2 cellular contexts compared by ENCODE assay signal in the genomic region with DNA sequence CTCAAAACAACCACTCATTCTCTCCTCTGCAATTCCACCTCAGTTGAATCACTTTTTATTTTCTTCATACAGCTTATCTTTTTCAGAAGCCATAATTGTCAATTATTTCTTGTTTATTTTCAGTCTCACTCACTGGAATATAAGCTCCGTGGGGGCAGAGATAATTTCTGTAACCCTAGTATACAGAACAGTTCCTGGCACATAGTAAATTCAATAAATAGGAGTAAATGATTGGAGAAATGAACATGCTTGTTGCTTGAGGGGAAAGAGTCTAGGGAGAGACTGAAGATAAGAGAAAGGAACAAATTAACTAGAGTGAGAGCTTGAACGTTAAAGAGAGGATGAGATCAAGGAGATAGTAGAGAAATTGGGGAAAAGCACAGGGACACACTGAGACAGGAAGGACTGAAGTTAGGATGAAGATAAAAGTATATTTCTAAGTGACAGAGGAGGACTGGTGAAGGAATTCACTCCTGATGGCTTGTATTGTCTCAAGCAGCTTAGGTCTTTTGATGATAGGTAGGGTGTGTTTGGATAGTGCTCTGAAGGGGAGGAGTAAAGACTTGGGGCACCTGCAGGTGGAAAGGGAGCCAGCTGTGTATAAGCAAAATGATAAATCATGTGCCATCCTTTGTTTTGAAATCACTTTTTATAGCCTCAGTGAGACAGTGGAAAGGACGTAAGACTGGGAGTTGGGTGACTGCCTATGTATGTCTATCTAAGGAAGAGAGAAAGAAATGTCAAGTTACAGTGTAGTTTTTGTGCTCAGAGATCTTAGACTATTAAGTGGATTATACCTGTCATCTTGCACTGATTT.
TF ChIP-seq lines count a peak whose summit lies in the region.

No MANE protein-coding gene starts in this region.

TF ChIP-seq in IMR-90, 13 proteins besides CTCF, POLR2A, EP300 and RAD21:
- TF ChIP-seq SMC3 (IDR thresholded peaks at IDR 0.05; ENCODE audit: low read depth, low read length) (no peak), MXI1 (IDR thresholded peaks at IDR 0.05; ENCODE audit: borderline replicate concordance, low read depth, low read length) (no peak)

TF ChIP-seq in GM12878, 131 proteins besides CTCF, POLR2A, EP300 and RAD21:
- TF ChIP-seq, protein P1, sequence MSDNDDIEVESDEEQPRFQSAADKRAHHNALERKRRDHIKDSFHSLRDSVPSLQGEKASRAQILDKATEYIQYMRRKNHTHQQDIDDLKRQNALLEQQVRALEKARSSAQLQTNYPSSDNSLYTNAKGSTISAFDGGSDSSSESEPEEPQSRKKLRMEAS (IDR thresholded peaks at IDR 0.05; ENCODE audit: low read depth, low read length): no peak
- no peak for TF ChIP-seq BACH1 (IDR thresholded peaks at IDR 0.05; ENCODE audit: borderline replicate concordance)
- no peak for TF ChIP-seq CBX5 (IDR thresholded peaks at IDR 0.05; ENCODE audit: low read depth)
- no peak for TF ChIP-seq SMC3 (IDR thresholded peaks at IDR 0.05; ENCODE audit: borderline replicate concordance, low read length)
- no peak for TF ChIP-seq EGR1 (IDR thresholded peaks at IDR 0.05; ENCODE audit: borderline replicate concordance in 1 of 2, low read depth in 2 of 2, low read length in 2 of 2)
- TF ChIP-seq TAF1 (IDR thresholded peaks at IDR 0.05; ENCODE audit: borderline replicate concordance, low read depth, low read length): no peak
- TF ChIP-seq, protein P2, sequence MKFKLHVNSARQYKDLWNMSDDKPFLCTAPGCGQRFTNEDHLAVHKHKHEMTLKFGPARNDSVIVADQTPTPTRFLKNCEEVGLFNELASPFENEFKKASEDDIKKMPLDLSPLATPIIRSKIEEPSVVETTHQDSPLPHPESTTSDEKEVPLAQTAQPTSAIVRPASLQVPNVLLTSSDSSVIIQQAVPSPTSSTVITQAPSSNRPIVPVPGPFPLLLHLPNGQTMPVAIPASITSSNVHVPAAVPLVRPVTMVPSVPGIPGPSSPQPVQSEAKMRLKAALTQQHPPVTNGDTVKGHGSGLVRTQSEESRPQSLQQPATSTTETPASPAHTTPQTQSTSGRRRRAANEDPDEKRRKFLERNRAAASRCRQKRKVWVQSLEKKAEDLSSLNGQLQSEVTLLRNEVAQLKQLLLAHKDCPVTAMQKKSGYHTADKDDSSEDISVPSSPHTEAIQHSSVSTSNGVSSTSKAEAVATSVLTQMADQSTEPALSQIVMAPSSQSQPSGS (IDR thresholded peaks at IDR 0.05; ENCODE audit: low read length): no peak
- TF ChIP-seq, protein P3, sequence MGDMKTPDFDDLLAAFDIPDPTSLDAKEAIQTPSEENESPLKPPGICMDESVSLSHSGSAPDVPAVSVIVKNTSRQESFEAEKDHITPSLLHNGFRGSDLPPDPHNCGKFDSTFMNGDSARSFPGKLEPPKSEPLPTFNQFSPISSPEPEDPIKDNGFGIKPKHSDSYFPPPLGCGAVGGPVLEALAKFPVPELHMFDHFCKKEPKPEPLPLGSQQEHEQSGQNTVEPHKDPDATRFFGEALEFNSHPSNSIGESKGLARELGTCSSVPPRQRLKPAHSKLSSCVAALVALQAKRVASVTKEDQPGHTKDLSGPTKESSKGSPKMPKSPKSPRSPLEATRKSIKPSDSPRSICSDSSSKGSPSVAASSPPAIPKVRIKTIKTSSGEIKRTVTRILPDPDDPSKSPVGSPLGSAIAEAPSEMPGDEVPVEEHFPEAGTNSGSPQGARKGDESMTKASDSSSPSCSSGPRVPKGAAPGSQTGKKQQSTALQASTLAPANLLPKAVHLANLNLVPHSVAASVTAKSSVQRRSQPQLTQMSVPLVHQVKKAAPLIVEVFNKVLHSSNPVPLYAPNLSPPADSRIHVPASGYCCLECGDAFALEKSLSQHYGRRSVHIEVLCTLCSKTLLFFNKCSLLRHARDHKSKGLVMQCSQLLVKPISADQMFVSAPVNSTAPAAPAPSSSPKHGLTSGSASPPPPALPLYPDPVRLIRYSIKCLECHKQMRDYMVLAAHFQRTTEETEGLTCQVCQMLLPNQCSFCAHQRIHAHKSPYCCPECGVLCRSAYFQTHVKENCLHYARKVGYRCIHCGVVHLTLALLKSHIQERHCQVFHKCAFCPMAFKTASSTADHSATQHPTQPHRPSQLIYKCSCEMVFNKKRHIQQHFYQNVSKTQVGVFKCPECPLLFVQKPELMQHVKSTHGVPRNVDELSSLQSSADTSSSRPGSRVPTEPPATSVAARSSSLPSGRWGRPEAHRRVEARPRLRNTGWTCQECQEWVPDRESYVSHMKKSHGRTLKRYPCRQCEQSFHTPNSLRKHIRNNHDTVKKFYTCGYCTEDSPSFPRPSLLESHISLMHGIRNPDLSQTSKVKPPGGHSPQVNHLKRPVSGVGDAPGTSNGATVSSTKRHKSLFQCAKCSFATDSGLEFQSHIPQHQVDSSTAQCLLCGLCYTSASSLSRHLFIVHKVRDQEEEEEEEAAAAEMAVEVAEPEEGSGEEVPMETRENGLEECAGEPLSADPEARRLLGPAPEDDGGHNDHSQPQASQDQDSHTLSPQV (IDR thresholded peaks at IDR 0.05): no peak
- TF ChIP-seq TCF3 (IDR thresholded peaks at IDR 0.05; ENCODE audit: borderline replicate concordance, insufficient read depth, low read depth, low read length): no peak
- TF ChIP-seq SIX5 (IDR thresholded peaks at IDR 0.05; ENCODE audit: low read depth, low read length, severe bottlenecking): no peak
- TF ChIP-seq, protein P4, sequence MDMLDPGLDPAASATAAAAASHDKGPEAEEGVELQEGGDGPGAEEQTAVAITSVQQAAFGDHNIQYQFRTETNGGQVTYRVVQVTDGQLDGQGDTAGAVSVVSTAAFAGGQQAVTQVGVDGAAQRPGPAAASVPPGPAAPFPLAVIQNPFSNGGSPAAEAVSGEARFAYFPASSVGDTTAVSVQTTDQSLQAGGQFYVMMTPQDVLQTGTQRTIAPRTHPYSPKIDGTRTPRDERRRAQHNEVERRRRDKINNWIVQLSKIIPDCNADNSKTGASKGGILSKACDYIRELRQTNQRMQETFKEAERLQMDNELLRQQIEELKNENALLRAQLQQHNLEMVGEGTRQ (IDR thresholded peaks at IDR 0.05; ENCODE audit: borderline replicate concordance, low read depth, low read length): no peak
- TF ChIP-seq, protein P5, sequence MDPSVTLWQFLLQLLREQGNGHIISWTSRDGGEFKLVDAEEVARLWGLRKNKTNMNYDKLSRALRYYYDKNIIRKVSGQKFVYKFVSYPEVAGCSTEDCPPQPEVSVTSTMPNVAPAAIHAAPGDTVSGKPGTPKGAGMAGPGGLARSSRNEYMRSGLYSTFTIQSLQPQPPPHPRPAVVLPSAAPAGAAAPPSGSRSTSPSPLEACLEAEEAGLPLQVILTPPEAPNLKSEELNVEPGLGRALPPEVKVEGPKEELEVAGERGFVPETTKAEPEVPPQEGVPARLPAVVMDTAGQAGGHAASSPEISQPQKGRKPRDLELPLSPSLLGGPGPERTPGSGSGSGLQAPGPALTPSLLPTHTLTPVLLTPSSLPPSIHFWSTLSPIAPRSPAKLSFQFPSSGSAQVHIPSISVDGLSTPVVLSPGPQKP (IDR thresholded peaks at IDR 0.05; ENCODE audit: low read depth, low read length): no peak
- TF ChIP-seq, protein P6, sequence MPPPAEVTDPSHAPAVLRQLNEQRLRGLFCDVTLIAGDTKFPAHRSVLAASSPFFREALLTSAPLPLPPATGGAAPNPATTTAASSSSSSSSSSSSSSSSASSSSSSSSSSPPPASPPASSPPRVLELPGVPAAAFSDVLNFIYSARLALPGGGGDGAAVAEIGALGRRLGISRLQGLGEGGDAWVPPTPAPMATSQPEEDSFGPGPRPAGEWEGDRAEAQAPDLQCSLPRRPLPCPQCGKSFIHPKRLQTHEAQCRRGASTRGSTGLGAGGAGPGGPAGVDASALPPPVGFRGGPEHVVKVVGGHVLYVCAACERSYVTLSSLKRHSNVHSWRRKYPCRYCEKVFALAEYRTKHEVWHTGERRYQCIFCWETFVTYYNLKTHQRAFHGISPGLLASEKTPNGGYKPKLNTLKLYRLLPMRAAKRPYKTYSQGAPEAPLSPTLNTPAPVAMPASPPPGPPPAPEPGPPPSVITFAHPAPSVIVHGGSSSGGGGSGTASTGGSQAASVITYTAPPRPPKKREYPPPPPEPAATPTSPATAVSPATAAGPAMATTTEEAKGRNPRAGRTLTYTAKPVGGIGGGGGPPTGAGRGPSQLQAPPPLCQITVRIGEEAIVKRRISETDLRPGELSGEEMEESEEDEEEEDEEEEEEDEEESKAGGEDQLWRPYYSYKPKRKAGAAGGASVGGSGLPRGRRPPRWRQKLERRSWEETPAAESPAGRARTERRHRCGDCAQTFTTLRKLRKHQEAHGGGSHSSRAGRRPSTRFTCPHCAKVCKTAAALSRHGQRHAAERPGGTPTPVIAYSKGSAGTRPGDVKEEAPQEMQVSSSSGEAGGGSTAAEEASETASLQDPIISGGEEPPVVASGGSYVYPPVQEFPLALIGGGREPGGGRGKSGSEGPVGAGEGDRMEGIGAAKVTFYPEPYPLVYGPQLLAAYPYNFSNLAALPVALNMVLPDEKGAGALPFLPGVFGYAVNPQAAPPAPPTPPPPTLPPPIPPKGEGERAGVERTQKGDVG (CRISPR knock-in tag; IDR thresholded peaks at IDR 0.05): no peak
- no peak for TF ChIP-seq GATAD2B (conservative IDR thresholded peaks at IDR 0.05; ENCODE audit: low read depth)
- no peak for TF ChIP-seq SPI1 (IDR thresholded peaks at IDR 0.05; ENCODE audit: borderline replicate concordance, insufficient read depth, low read depth, low read length)
- TF ChIP-seq, protein P7, sequence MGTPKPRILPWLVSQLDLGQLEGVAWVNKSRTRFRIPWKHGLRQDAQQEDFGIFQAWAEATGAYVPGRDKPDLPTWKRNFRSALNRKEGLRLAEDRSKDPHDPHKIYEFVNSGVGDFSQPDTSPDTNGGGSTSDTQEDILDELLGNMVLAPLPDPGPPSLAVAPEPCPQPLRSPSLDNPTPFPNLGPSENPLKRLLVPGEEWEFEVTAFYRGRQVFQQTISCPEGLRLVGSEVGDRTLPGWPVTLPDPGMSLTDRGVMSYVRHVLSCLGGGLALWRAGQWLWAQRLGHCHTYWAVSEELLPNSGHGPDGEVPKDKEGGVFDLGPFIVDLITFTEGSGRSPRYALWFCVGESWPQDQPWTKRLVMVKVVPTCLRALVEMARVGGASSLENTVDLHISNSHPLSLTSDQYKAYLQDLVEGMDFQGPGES (IDR thresholded peaks at IDR 0.05): no peak
- no peak for TF ChIP-seq JUNB (IDR thresholded peaks at IDR 0.05)
- TF ChIP-seq SREBF1 (IDR thresholded peaks at IDR 0.05; ENCODE audit: low read length): no peak
- no peak for TF ChIP-seq CEBPB (IDR thresholded peaks at IDR 0.05; ENCODE audit: borderline replicate concordance in 1 of 2, low read depth in 2 of 2, low read length in 2 of 2)
TF ChIP-seq in GM12878: peak in this region for 0.
